1 cellular context compared by ENCODE assay signal in the genomic region with DNA sequence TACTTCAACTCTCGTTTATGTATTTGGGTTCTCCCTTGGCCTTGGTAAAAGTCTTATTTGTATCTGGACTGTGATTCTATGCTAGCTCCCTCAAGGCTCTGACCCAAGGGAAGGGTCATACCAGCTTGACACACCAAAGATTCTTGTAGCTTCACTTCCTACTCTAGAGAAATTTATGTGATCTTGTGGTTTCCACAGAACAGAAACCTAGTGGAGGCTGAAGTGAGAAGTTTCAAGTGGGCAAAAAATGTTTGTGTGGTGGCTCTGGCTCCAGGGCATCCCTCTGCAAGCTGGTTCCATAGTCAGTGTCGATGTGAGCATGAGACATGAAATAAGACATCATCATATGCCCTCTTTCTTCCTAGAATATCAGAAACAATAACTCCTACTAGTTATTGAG.
TF ChIP-seq lines count a peak whose summit lies in the region.

No MANE protein-coding gene starts in this region.

TF ChIP-seq in GM23338, 12 proteins besides CTCF, POLR2A, EP300 and RAD21 (continued from another document):
- TF ChIP-seq, protein P1, sequence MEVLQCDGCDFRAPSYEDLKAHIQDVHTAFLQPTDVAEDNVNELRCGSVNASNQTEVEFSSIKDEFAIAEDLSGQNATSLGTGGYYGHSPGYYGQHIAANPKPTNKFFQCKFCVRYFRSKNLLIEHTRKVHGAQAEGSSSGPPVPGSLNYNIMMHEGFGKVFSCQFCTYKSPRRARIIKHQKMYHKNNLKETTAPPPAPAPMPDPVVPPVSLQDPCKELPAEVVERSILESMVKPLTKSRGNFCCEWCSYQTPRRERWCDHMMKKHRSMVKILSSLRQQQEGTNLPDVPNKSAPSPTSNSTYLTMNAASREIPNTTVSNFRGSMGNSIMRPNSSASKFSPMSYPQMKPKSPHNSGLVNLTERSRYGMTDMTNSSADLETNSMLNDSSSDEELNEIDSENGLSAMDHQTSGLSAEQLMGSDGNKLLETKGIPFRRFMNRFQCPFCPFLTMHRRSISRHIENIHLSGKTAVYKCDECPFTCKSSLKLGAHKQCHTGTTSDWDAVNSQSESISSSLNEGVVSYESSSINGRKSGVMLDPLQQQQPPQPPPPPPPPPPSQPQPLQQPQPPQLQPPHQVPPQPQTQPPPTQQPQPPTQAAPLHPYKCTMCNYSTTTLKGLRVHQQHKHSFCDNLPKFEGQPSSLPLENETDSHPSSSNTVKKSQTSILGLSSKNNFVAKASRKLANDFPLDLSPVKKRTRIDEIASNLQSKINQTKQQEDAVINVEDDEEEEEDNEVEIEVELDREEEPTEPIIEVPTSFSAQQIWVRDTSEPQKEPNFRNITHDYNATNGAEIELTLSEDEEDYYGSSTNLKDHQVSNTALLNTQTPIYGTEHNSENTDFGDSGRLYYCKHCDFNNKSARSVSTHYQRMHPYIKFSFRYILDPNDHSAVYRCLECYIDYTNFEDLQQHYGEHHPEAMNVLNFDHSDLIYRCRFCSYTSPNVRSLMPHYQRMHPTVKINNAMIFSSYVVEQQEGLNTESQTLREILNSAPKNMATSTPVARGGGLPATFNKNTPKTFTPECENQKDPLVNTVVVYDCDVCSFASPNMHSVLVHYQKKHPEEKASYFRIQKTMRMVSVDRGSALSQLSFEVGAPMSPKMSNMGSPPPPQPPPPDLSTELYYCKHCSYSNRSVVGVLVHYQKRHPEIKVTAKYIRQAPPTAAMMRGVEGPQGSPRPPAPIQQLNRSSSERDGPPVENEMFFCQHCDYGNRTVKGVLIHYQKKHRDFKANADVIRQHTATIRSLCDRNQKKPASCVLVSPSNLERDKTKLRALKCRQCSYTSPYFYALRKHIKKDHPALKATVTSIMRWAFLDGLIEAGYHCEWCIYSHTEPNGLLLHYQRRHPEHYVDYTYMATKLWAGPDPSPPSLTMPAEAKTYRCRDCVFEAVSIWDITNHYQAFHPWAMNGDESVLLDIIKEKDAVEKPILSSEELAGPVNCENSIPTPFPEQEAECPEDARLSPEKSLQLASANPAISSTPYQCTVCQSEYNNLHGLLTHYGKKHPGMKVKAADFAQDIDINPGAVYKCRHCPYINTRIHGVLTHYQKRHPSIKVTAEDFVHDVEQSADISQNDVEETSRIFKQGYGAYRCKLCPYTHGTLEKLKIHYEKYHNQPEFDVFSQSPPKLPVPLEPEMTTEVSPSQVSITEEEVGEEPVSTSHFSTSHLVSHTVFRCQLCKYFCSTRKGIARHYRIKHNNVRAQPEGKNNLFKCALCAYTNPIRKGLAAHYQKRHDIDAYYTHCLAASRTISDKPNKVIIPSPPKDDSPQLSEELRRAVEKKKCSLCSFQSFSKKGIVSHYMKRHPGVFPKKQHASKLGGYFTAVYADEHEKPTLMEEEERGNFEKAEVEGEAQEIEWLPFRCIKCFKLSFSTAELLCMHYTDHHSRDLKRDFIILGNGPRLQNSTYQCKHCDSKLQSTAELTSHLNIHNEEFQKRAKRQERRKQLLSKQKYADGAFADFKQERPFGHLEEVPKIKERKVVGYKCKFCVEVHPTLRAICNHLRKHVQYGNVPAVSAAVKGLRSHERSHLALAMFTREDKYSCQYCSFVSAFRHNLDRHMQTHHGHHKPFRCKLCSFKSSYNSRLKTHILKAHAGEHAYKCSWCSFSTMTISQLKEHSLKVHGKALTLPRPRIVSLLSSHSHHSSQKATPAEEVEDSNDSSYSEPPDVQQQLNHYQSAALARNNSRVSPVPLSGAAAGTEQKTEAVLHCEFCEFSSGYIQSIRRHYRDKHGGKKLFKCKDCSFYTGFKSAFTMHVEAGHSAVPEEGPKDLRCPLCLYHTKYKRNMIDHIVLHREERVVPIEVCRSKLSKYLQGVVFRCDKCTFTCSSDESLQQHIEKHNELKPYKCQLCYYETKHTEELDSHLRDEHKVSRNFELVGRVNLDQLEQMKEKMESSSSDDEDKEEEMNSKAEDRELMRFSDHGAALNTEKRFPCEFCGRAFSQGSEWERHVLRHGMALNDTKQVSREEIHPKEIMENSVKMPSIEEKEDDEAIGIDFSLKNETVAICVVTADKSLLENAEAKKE (CRISPR knock-in tag; IDR thresholded peaks at IDR 0.05) = no peak
- no peak for TF ChIP-seq ETS1 (IDR thresholded peaks at IDR 0.05)
TF ChIP-seq in GM23338: peak in this region for 0.
